Comparison of ENCODE assay signal across 1 cellular context in the genomic region with DNA sequence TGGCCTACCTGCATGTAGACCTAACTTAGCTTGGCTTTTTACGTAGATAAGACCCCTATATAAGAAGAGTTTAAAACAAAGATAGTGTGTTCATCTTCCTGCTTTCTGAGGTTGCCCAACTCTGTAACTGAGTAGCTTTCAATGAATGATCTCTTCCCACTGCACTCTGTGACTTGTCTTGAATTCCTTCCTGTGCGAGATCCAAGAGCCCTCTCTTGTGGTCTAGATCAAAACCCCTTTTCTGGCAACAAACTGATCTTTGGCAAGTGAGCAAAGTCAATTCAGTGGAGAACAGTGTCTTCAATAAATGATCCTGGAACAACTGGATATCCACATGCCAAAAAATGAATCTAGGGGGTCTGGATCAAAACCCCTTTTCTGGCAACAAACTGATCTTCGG.
TF ChIP-seq lines count a peak whose summit lies in the region.

No MANE protein-coding gene starts in this region.

TF ChIP-seq in K562, 482 proteins besides CTCF, POLR2A, EP300 and RAD21:
- TF ChIP-seq ILF3 (IDR thresholded peaks at IDR 0.05; ENCODE audit: borderline replicate concordance): no peak
- TF ChIP-seq ZBTB7A (IDR thresholded peaks at IDR 0.05; ENCODE audit: borderline replicate concordance, control insufficient read depth, low read depth, low read length): no peak
